Comparison of ENCODE assay signal across 28 cellular contexts in the genomic region with DNA sequence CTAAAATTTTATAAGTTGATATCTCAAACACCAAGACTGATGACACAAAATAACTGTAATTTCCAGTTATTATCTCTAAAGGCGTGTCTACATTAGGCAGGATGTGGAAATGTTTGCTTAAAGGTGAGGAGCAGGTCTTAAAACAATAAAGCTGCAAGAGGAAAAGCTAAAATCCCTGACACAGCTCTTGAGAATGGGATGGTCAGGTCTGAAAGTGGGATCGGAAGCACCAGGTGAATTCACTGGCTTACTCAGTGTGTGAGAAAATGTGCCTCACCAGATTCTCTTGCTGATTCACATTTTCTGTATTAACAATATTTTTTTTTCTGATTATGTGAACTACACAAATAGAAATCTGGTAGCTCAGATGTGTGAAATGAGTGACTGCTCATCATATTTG.
A peak's percentile ranks its signal among the peaks of the same experiment; 100 is the strongest.
DNase-seq lines count a peak whose midpoint lies in the region; ATAC-seq, FAIRE-seq and TF ChIP-seq lines count a peak whose summit lies in the region.
"Had no signal": no experiment of that assay in that cellular context is flagged by ENCODE, and none has a peak within 500 bp of the region (broad histone marks: within the 10 kb centered on the region; RNA-seq: fewer than 3 reads in every experiment).

No MANE protein-coding gene starts in this region.

- no peaks in the 10 kb centered on the region for H3K36me3 Mint-ChIP-seq in osteocyte (ENCODE audit: unreplicated experiment)
- H3K36me3 Mint-ChIP-seq: CD4-positive, alpha-beta memory T cell; IgD-negative memory B cell had no signal

- H2AFZ ChIP-seq in PC-3 (ENCODE audit: low read length), result no peak overlapping the region
- H2AFZ ChIP-seq: GM23248 had no signal

- peak overlapping the region; percentile 52 for H3K27ac Mint-ChIP-seq in osteocyte (ENCODE audit: unreplicated experiment)
- H3K27ac Mint-ChIP-seq: CD4-positive, alpha-beta memory T cell; IgD-negative memory B cell had no signal

- CTCF ChIA-PET in PC-3 (lab: Charles Lee), result interaction anchor here (0.6 kb wide), 1 partner anchor 120 kb away, joined by 3 read pairs; no protein-coding TSS in a partner anchor

- no TSS peak for BruUV-seq in PC-3 (replicated peaks; lab: Mats Ljungman, UMichigan)

- H3K36me3 ChIP-seq in heart left ventricle, result no peaks in the 10 kb centered on the region
- H3K36me3 ChIP-seq in PC-3 (ENCODE audit: low read depth, low read length), result no peaks in the 10 kb centered on the region
- no peaks in the 10 kb centered on the region for H3K36me3 ChIP-seq in bronchial epithelial cell (ENCODE audit: control insufficient read depth, insufficient read depth, low read length)
- H3K36me3 ChIP-seq: SJSA1 had no signal

- no peak overlapping the region for H3K4me3 Mint-ChIP-seq in osteocyte (ENCODE audit: unreplicated experiment)
- H3K4me3 Mint-ChIP-seq: CD4-positive, alpha-beta memory T cell; IgD-negative memory B cell had no signal

- H3F3A ChIP-seq in PC-3 (ENCODE audit: low read length, unreplicated experiment), result no peaks in the 10 kb centered on the region

- H3K4me3 ChIP-seq in heart left ventricle (no peak overlapping the region), right cardiac atrium (ENCODE audit: low read length) (no peak overlapping the region), PC-3 (ENCODE audit: low read length) (no peak overlapping the region), bronchial epithelial cell (ENCODE audit: low read depth, low read length) (no peak overlapping the region)
- H3K4me3 ChIP-seq: GM23248, SJSA1 had no signal

- H3K27ac ChIP-seq in heart left ventricle (peak overlapping the region in 3 of 12 donors; percentile 7 to 39 (median 23)), right cardiac atrium (ENCODE audit: low read length) (no peak overlapping the region), PC-3 (ENCODE audit: low read length) (peak overlapping the region; percentile 33; the same call in 1 of the 2 replicates)
- H3K27ac ChIP-seq: GM23248, KMS-11, SJSA1 had no signal

- no peaks in the 10 kb centered on the region for H3K79me2 ChIP-seq in PC-3 (ENCODE audit: low read length)

- H3K9ac ChIP-seq in PC-3 (ENCODE audit: low read length), result no peak overlapping the region
- H3K9ac ChIP-seq: GM23248, KMS-11 had no signal

- intact Hi-C loops in heart left ventricle (cut with DNase I), result no loop called here
- intact Hi-C loops in right cardiac atrium (cut with DNase I), result no loop called here
- intact Hi-C loops in PC-3 (cut with micrococcal nuclease), result no loop called here

- DNase-seq in heart left ventricle (no peak), right cardiac atrium (no peak), PC-3 (peak; percentile 37), bronchial epithelial cell (ENCODE audit: low read depth) (peak; percentile 91), osteocyte (ENCODE audit: extremely low spot score, unreplicated experiment) (no peak), T1000 (lab: John Stamatoyannopoulos, UW) (no peak)
- no peak for DNase-seq in stimulated activated naive CD8-positive, alpha-beta T cell treated with anti-CD3 and anti-CD28 coated beads, Interleukin-15, Interleukin-2, amounts not matched to agents 100 U/mL and 50 U/mL, for 24 hours
- DNase-seq: C1 segment of cervical spinal cord; Caco-2; CD4-positive, alpha-beta memory T cell; DMS79 treated with DMSO at 0.1 percent for 48 hours; GM23248; H7; NCI-H1048; NCI-H1436; NCI-H187; NCI-H2081 treated with DMSO at 0.1 percent for 48 hours; NCI-H2171; NCI-H226; NCI-H510A; NCI-H69; Right ventricle myocardium superior; T-helper 2 cell had no signal

- peaks cover 16% of the 10 kb centered on the region for H3K9me3 Mint-ChIP-seq in osteocyte (ENCODE audit: unreplicated experiment)

- no peak for TF ChIP-seq POLR2A in heart left ventricle (IDR thresholded peaks at IDR 0.05)

- ATAC-seq in heart left ventricle, result peak in 3 of 4 donors; percentile 26 to 76 (median 33)
- ATAC-seq in right cardiac atrium, result no peak
- peak; percentile 72 for ATAC-seq in PC-3
- no peak for ATAC-seq in stimulated activated naive CD8-positive, alpha-beta T cell treated with anti-CD3 and anti-CD28 coated beads, Interleukin-15, Interleukin-2, amounts not matched to agents 100 U/mL and 50 U/mL, for 24 hours
- ATAC-seq: Panc1 had no signal

- H4K20me1 ChIP-seq in PC-3 (ENCODE audit: low read length), result no peaks in the 10 kb centered on the region

- H3K4me2 ChIP-seq in PC-3 (ENCODE audit: low read length), result no peak overlapping the region
- H3K4me2 ChIP-seq: KMS-11 had no signal

- H3K27me3 ChIP-seq in heart left ventricle, result no peaks in the 10 kb centered on the region
- H3K27me3 ChIP-seq in right cardiac atrium (ENCODE audit: control insufficient read depth, insufficient read depth), result no peaks in the 10 kb centered on the region
- H3K27me3 ChIP-seq in PC-3 (ENCODE audit: low read length), result no peaks in the 10 kb centered on the region
- H3K27me3 ChIP-seq in bronchial epithelial cell (ENCODE audit: control insufficient read depth, insufficient read depth, low read length), result no peaks in the 10 kb centered on the region
- H3K27me3 ChIP-seq: SJSA1 had no signal

- no peaks in the 10 kb centered on the region for H3K27me3 Mint-ChIP-seq in osteocyte (ENCODE audit: unreplicated experiment)
- H3K27me3 Mint-ChIP-seq: CD4-positive, alpha-beta memory T cell; IgD-negative memory B cell had no signal

- H3K9me2 ChIP-seq in PC-3 (replicated peaks; ENCODE audit: low read length), result no peaks in the 10 kb centered on the region

- FAIRE-seq in bronchial epithelial cell (lab: Jason Lieb, UNC), result no peak
- FAIRE-seq: GM19239 had no signal

- POLR2A ChIA-PET in PC-3 (lab: Charles Lee; ENCODE audit: unreplicated experiment), result interaction anchor here (0.6 kb wide), 1 partner anchor 194 kb away, joined by 4 read pairs; no protein-coding TSS in a partner anchor

- H3K4me1 ChIP-seq in heart left ventricle (peaks cover 0 to 4% (median 0%) of the 10 kb centered on the region in 12 donors), right cardiac atrium (ENCODE audit: control insufficient read depth, insufficient read depth, low read length) (peaks cover 2% of the 10 kb centered on the region), PC-3 (ENCODE audit: insufficient read depth, low read length) (no peaks in the 10 kb centered on the region)
- H3K4me1 ChIP-seq: Caco-2 had no signal

- TF ChIP-seq CTCF in heart left ventricle (IDR thresholded peaks at IDR 0.05) (no peak), PC-3 (conservative IDR thresholded peaks at IDR 0.05; ENCODE audit: low read depth, low read length) (no peak), bronchial epithelial cell (IDR thresholded peaks at IDR 0.05; ENCODE audit: insufficient read depth, low read length, severe bottlenecking) (no peak), osteocyte (IDR thresholded peaks at IDR 0.05) (no peak)

- WGBS in heart left ventricle, 4 donors, result 67 to 77% (median 67%) methylated on average over 2 of the region's 2 CpGs
- WGBS in right cardiac atrium, result 73% methylated on average over 2 of the region's 2 CpGs

- H3K9me3 ChIP-seq in heart left ventricle, result peaks cover 0 to 20% (median 0%) of the 10 kb centered on the region in 12 donors
- no peaks in the 10 kb centered on the region for H3K9me3 ChIP-seq in right cardiac atrium (ENCODE audit: control insufficient read depth, low read length)
- no peaks in the 10 kb centered on the region for H3K9me3 ChIP-seq in PC-3 (ENCODE audit: low read length)
- H3K9me3 ChIP-seq: Caco-2, SJSA1 had no signal

- H3K4me1 Mint-ChIP-seq in osteocyte (ENCODE audit: unreplicated experiment), result peaks cover 41% of the 10 kb centered on the region
- H3K4me1 Mint-ChIP-seq: CD4-positive, alpha-beta memory T cell; IgD-negative memory B cell had no signal

Comparison
In these comparisons a context has a peak if more than half of its experiments do, and no peak if none do; other contexts are left out.
1. ATAC-seq: peak in heart left ventricle (3 of 4) and PC-3 (single experiment); none in right cardiac atrium (0 of 2) and stimulated activated naive CD8-positive, alpha-beta T cell treated with anti-CD3 and anti-CD28 coated beads, Interleukin-15, Interleukin-2, amounts not matched to agents 100 U/mL and 50 U/mL, for 24 hours (single experiment).
2. DNase-seq: peak in PC-3 (single experiment) and bronchial epithelial cell (single experiment); none in heart left ventricle (0 of 5), right cardiac atrium (0 of 3), osteocyte (single experiment), T1000 (single experiment) and stimulated activated naive CD8-positive, alpha-beta T cell treated with anti-CD3 and anti-CD28 coated beads, Interleukin-15, Interleukin-2, amounts not matched to agents 100 U/mL and 50 U/mL, for 24 hours (single experiment).